In genomic region chr10:35643151-35643975, GRCh38 we compare ENCODE assay signal across 8 cellular contexts. TPM values are rescaled to one million over a fixed set of nuclear protein-coding genes. Genes with fewer than 3 reads are reported as not detected.
DNase-seq lines count a peak whose midpoint lies in the region; ATAC-seq, FAIRE-seq and TF ChIP-seq lines count a peak whose summit lies in the region.

No MANE protein-coding gene starts in this region.

- H3K9me3 ChIP-seq in left ventricle myocardium inferior (replicated peaks): peaks cover 5% of the 10 kb centered on the region
- no peaks in the 10 kb centered on the region for H3K9me3 ChIP-seq in osteoblast (ENCODE audit: low read depth, low read length)

- no peaks in the 10 kb centered on the region for H4K20me1 ChIP-seq in osteoblast (ENCODE audit: insufficient read depth, low read length)

- H3K79me2 ChIP-seq in osteoblast (ENCODE audit: insufficient read depth, low read length): peaks cover 14% of the 10 kb centered on the region

- TF ChIP-seq POLR2A in GM12891 (IDR thresholded peaks at IDR 0.05; ENCODE audit: low read depth, low read length): no peak

- TF ChIP-seq CTCF in left ventricle myocardium inferior (IDR thresholded peaks at IDR 0.05; ENCODE audit: borderline replicate concordance) (peak; percentile 10), osteoblast (IDR thresholded peaks at IDR 0.05; ENCODE audit: extremely low read depth, low read depth, low read length) (no peak)

- H3K4me3 ChIP-seq in left ventricle myocardium inferior: peak overlapping the region; percentile 88
- H3K4me3 ChIP-seq in osteoblast (ENCODE audit: insufficient read depth, low read length): peak overlapping the region; percentile 80

- H3K36me3 ChIP-seq in left ventricle myocardium inferior (no peaks in the 10 kb centered on the region), osteoblast (ENCODE audit: insufficient read depth, low read length) (no peaks in the 10 kb centered on the region)

- H2AFZ ChIP-seq in osteoblast (ENCODE audit: low read length): peak overlapping the region; percentile 91

- peak overlapping the region; percentile 99 for H3K27ac ChIP-seq in left ventricle myocardium inferior (replicated peaks)
- H3K27ac ChIP-seq in osteoblast (ENCODE audit: low read depth, low read length): no peak overlapping the region

- no peak for ATAC-seq in HG03565 (IDR thresholded peaks at IDR 0.05; ENCODE audit: unreplicated experiment)
- no peak for ATAC-seq in GM18502 (IDR thresholded peaks at IDR 0.05; ENCODE audit: poor library complexity, unreplicated experiment)

- no peaks in the 10 kb centered on the region for H3K27me3 ChIP-seq in left ventricle myocardium inferior (ENCODE audit: low read depth)
- H3K27me3 ChIP-seq in osteoblast (ENCODE audit: insufficient read depth, low read length): no peaks in the 10 kb centered on the region

- FAIRE-seq in GM12891 (lab: Jason Lieb, UNC): no peak

- DNase-seq in GM12891 (ENCODE audit: insufficient read length, low spot score): peak; percentile 24
- peak; percentile 30 for DNase-seq in NCI-H345 treated with DMSO at 0.1 percent for 48 hours (lab: John Stamatoyannopoulos, UW; ENCODE audit: unreplicated experiment)
- peak; percentile 23 for DNase-seq in amniotic stem cell (lab: John Stamatoyannopoulos, UW)
- DNase-seq in left ventricle myocardium inferior: peak; percentile 81
- DNase-seq in osteoblast (ENCODE audit: insufficient read length, low spot score, missing footprints): peak; percentile 96
- DNase-seq in NCI-H526 (lab: John Stamatoyannopoulos, UW): no peak

- intact Hi-C loops in left ventricle myocardium inferior (cut with micrococcal nuclease): no loop called here

- peaks cover 48% of the 10 kb centered on the region for H3K4me1 ChIP-seq in left ventricle myocardium inferior
- peaks cover 29% of the 10 kb centered on the region for H3K4me1 ChIP-seq in osteoblast (ENCODE audit: insufficient read depth, low read length)

- peak overlapping the region; percentile 98 for H3K4me2 ChIP-seq in osteoblast (ENCODE audit: insufficient read depth, low read length)

TF ChIP-seq in GM12891, 5 proteins besides CTCF, POLR2A, EP300 and RAD21:
- TF ChIP-seq POLR2AphosphoS5 (IDR thresholded peaks at IDR 0.05; ENCODE audit: low read depth, low read length) (no peak), TAF1 (IDR thresholded peaks at IDR 0.05; ENCODE audit: low read depth, low read length) (no peak), POU2F2 (IDR thresholded peaks at IDR 0.05; ENCODE audit: low read depth, low read length) (no peak), SPI1 (IDR thresholded peaks at IDR 0.05; ENCODE audit: low read depth, low read length) (peak; percentile 56; the same call in 1 of the 2 replicates), PAX5 (IDR thresholded peaks at IDR 0.05; ENCODE audit: insufficient read depth, low read length, severe bottlenecking) (no peak)

RNA-seq across cellular contexts. Expression of gene FZD8, which starts 1.3 kb away (rescaled TPM):
- polyA plus RNA-seq in GM12891 (2012; ENCODE audit: low read depth, missing spikeins): 0.03 TPM
- 6.6 TPM for total RNA-seq in left ventricle myocardium inferior
- 15.2 and 21.8 TPM in 2 replicates for total RNA-seq in osteoblast

RNA-seq across cellular contexts. Expression of gene GJD4, which starts 38.2 kb away (rescaled TPM):
- polyA plus RNA-seq in GM12891 (2012; ENCODE audit: low read depth, missing spikeins): not detected
- total RNA-seq in left ventricle myocardium inferior (not detected), osteoblast (under 0.01 TPM in 1 of 2 replicates, not detected in the other)

Comparison
In these comparisons a context has a peak if more than half of its experiments do, and no peak if none do; other contexts are left out.
1. DNase-seq: peak in GM12891 (single experiment), NCI-H345 treated with DMSO at 0.1 percent for 48 hours (single experiment), amniotic stem cell (single experiment), left ventricle myocardium inferior (single experiment) and osteoblast (single experiment); none in NCI-H526 (0 of 2).